Comparison of ENCODE assay signal across 2 cellular contexts in the genomic region with DNA sequence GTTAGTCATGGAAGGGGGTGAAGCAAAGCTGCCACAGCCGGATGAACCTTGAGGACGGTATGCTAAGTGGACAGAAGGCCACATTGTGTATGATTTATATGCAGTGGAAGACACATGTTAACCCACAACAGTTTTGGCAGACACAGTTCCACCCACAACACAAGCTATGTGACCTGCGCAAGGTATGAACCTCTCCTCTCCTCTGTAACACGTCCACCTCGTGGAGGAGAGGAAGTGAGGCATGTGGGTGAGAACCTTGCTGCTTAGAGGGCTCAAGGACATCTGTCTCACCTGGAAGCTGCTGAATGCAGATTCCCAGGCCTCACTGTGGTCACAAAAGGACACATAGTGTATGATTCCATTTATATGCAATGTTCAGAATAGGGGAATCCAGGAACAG.
A peak's percentile ranks its signal among the peaks of the same experiment; 100 is the strongest.
TF ChIP-seq lines count a peak whose summit lies in the region.

No MANE protein-coding gene starts in this region.

TF ChIP-seq in HepG2, 621 proteins besides CTCF, POLR2A, EP300 and RAD21:
- TF ChIP-seq UBTF (CRISPR knock-in tag; IDR thresholded peaks at IDR 0.05) (no peak), ZNF253 (CRISPR knock-in tag; IDR thresholded peaks at IDR 0.05; ENCODE audit: borderline replicate concordance) (0 out of 2 replicates have a peak, but pooled peaks have one; percentile 38), RBM22 (optimal IDR thresholded peaks at IDR 0.05; ENCODE audit: low read length) (peak; percentile 51), ZNF674 (CRISPR knock-in tag; IDR thresholded peaks at IDR 0.05; ENCODE audit: low read depth) (no peak), REXO4 (CRISPR knock-in tag; IDR thresholded peaks at IDR 0.05; ENCODE audit: borderline replicate concordance) (0 out of 2 replicates have a peak, but pooled peaks have one; percentile 39), MNT (IDR thresholded peaks at IDR 0.05) (peak; percentile 25; the same call in 1 of the 2 replicates), HNF1A (IDR thresholded peaks at IDR 0.05; ENCODE audit: low read depth) (no peak), HNF1A (CRISPR knock-in tag; IDR thresholded peaks at IDR 0.05; ENCODE audit: borderline replicate concordance) (no peak)

TF ChIP-seq in GM12878, 131 proteins besides CTCF, POLR2A, EP300 and RAD21:
- TF ChIP-seq SPI1 (IDR thresholded peaks at IDR 0.05; ENCODE audit: borderline replicate concordance, insufficient read depth, low read depth, low read length) (no peak), POLR2AphosphoS5 (IDR thresholded peaks at IDR 0.05; ENCODE audit: low read length) (no peak), SREBF2 (IDR thresholded peaks at IDR 0.05; ENCODE audit: low read length) (no peak), ZNF592 (IDR thresholded peaks at IDR 0.05) (no peak), TCF3 (IDR thresholded peaks at IDR 0.05; ENCODE audit: borderline replicate concordance, insufficient read depth, low read depth, low read length) (no peak), EED (IDR thresholded peaks at IDR 0.05; ENCODE audit: low read depth) (no peak), IKZF1 (conservative IDR thresholded peaks at IDR 0.05) (no peak), YY1 (IDR thresholded peaks at IDR 0.05; ENCODE audit: low read depth, low read length) (no peak)
- TF ChIP-seq, protein P1, sequence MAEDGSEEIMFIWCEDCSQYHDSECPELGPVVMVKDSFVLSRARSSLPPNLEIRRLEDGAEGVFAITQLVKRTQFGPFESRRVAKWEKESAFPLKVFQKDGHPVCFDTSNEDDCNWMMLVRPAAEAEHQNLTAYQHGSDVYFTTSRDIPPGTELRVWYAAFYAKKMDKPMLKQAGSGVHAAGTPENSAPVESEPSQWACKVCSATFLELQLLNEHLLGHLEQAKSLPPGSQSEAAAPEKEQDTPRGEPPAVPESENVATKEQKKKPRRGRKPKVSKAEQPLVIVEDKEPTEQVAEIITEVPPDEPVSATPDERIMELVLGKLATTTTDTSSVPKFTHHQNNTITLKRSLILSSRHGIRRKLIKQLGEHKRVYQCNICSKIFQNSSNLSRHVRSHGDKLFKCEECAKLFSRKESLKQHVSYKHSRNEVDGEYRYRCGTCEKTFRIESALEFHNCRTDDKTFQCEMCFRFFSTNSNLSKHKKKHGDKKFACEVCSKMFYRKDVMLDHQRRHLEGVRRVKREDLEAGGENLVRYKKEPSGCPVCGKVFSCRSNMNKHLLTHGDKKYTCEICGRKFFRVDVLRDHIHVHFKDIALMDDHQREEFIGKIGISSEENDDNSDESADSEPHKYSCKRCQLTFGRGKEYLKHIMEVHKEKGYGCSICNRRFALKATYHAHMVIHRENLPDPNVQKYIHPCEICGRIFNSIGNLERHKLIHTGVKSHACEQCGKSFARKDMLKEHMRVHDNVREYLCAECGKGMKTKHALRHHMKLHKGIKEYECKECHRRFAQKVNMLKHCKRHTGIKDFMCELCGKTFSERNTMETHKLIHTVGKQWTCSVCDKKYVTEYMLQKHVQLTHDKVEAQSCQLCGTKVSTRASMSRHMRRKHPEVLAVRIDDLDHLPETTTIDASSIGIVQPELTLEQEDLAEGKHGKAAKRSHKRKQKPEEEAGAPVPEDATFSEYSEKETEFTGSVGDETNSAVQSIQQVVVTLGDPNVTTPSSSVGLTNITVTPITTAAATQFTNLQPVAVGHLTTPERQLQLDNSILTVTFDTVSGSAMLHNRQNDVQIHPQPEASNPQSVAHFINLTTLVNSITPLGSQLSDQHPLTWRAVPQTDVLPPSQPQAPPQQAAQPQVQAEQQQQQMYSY (CRISPR knock-in tag; IDR thresholded peaks at IDR 0.05), result no peak
- TF ChIP-seq, protein P2, sequence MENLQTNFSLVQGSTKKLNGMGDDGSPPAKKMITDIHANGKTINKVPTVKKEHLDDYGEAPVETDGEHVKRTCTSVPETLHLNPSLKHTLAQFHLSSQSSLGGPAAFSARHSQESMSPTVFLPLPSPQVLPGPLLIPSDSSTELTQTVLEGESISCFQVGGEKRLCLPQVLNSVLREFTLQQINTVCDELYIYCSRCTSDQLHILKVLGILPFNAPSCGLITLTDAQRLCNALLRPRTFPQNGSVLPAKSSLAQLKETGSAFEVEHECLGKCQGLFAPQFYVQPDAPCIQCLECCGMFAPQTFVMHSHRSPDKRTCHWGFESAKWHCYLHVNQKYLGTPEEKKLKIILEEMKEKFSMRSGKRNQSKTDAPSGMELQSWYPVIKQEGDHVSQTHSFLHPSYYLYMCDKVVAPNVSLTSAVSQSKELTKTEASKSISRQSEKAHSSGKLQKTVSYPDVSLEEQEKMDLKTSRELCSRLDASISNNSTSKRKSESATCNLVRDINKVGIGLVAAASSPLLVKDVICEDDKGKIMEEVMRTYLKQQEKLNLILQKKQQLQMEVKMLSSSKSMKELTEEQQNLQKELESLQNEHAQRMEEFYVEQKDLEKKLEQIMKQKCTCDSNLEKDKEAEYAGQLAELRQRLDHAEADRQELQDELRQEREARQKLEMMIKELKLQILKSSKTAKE (IDR thresholded peaks at IDR 0.05; ENCODE audit: low read depth, poor library complexity, severe bottlenecking), result no peak
- TF ChIP-seq, protein P3, sequence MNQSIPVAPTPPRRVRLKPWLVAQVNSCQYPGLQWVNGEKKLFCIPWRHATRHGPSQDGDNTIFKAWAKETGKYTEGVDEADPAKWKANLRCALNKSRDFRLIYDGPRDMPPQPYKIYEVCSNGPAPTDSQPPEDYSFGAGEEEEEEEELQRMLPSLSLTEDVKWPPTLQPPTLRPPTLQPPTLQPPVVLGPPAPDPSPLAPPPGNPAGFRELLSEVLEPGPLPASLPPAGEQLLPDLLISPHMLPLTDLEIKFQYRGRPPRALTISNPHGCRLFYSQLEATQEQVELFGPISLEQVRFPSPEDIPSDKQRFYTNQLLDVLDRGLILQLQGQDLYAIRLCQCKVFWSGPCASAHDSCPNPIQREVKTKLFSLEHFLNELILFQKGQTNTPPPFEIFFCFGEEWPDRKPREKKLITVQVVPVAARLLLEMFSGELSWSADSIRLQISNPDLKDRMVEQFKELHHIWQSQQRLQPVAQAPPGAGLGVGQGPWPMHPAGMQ (IDR thresholded peaks at IDR 0.05; ENCODE audit: borderline replicate concordance), result no peak
- TF ChIP-seq, protein P4, sequence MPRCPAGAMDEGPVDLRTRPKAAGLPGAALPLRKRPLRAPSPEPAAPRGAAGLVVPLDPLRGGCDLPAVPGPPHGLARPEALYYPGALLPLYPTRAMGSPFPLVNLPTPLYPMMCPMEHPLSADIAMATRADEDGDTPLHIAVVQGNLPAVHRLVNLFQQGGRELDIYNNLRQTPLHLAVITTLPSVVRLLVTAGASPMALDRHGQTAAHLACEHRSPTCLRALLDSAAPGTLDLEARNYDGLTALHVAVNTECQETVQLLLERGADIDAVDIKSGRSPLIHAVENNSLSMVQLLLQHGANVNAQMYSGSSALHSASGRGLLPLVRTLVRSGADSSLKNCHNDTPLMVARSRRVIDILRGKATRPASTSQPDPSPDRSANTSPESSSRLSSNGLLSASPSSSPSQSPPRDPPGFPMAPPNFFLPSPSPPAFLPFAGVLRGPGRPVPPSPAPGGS (IDR thresholded peaks at IDR 0.05; ENCODE audit: borderline replicate concordance, insufficient read depth, low read depth, low read length, poor library complexity, severe bottlenecking), result no peak
